ENCODE assay signal across 25 cellular contexts in the genomic region with DNA sequence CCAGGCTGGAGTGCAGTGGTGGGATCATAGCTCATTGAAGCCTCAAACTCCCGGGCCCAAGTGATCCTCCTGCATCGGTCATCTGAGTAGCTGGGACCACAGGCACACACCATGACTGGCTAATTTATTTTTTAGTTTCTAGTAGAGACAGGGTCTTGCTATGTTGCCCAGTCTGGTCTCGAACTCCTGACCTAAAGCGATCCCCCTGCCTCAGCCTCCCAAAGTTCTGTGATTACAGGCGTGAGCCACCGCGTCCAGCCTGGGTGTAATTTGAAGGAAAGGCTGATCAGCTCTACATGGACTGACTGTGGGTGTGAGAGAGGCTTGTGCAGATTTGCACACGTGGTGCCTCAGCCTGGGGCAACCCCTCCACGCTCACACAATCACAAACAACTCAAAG. TPM values are rescaled to one million over a fixed set of nuclear protein-coding genes. Genes with fewer than 3 reads are reported as not detected.
DNase-seq lines count a peak whose midpoint lies in the region; ATAC-seq and TF ChIP-seq lines count a peak whose summit lies in the region.
"Had no signal": no experiment of that assay in that cellular context is flagged by ENCODE, and none has a peak within 500 bp of the region (broad histone marks: within the 10 kb centered on the region; RNA-seq: fewer than 3 reads in every experiment).

No MANE protein-coding gene starts in this region.

- peaks cover 11% of the 10 kb centered on the region for H3K4me1 Mint-ChIP-seq in T-helper 17 cell
- H3K4me1 Mint-ChIP-seq in activated T-helper 17 cell treated with anti-CD3 and anti-CD28 coated beads, Interleukin-2, amount 50 U/mL, for 72 hours = peaks cover 14% of the 10 kb centered on the region
- peaks cover 10 to 15% of the 10 kb centered on the region in 2 donors for H3K4me1 Mint-ChIP-seq in immature natural killer cell
- H3K4me1 Mint-ChIP-seq in activated CD4-positive, alpha-beta memory T cell treated with anti-CD3 and anti-CD28 coated beads, Interleukin-2, amount 10 ng/mL, durations not matched to agents 7 days and 5 days = peaks cover 9% of the 10 kb centered on the region
- H3K4me1 Mint-ChIP-seq in activated CD8-positive, alpha-beta T cell treated with anti-CD3 and anti-CD28 coated beads for 36 hours (ENCODE audit: low read depth) = peaks cover 5% of the 10 kb centered on the region

- no peak for TF ChIP-seq CTCF in HEK293 (tag by site-specific recombination; IDR thresholded peaks at IDR 0.05)
- TF ChIP-seq CTCF in activated CD8-positive, alpha-beta T cell treated with anti-CD3 and anti-CD28 coated beads for 36 hours (IDR thresholded peaks at IDR 0.05) = no peak

- H3K27me3 Mint-ChIP-seq in T-helper 17 cell (no peaks in the 10 kb centered on the region), immature natural killer cell (ENCODE audit: low read depth in 3 of 3) (no peaks in the 10 kb centered on the region)
- no peaks in the 10 kb centered on the region for H3K27me3 Mint-ChIP-seq in activated T-helper 17 cell treated with anti-CD3 and anti-CD28 coated beads, Interleukin-2, amount 50 U/mL, for 72 hours
- no peaks in the 10 kb centered on the region for H3K27me3 Mint-ChIP-seq in activated CD4-positive, alpha-beta memory T cell treated with anti-CD3 and anti-CD28 coated beads, Interleukin-2, amount 10 ng/mL, durations not matched to agents 7 days and 5 days
- no peaks in the 10 kb centered on the region for H3K27me3 Mint-ChIP-seq in activated CD8-positive, alpha-beta T cell treated with anti-CD3 and anti-CD28 coated beads for 36 hours
- H3K27me3 Mint-ChIP-seq: CD4-positive, alpha-beta memory T cell; CD4-positive, CD25-positive, alpha-beta regulatory T cell; CD8-positive, alpha-beta memory T cell had no signal

- H3K36me3 ChIP-seq in HEK293 (ENCODE audit: control insufficient read depth in 2 of 2, insufficient read depth in 1 of 2, low read length in 2 of 2) = peaks cover 12 to 72% of the 10 kb centered on the region in 2 experiments; a peak in 2 of 3 replicates

- no peaks in the 10 kb centered on the region for H3K4me1 ChIP-seq in HEK293 (ENCODE audit: control insufficient read depth, insufficient read depth, low read length)
- H3K4me1 ChIP-seq: BE2C had no signal

- intact Hi-C loops in activated CD8-positive, alpha-beta T cell treated with anti-CD3 and anti-CD28 coated beads for 36 hours (cut with micrococcal nuclease) = no loop called here

- POLR2A ChIA-PET in HEK293 (lab: Yijun Ruan, JAX) = interaction anchor here (0.7 kb wide), 1 partner anchor 10 kb away, joined by 3 read pairs; no protein-coding TSS in a partner anchor
- POLR2A ChIA-PET in activated CD4-positive, alpha-beta memory T cell treated with anti-CD3 and anti-CD28 coated beads, Interleukin-2, amount 10 ng/mL, durations not matched to agents 7 days and 5 days (lab: Charles Lee) = no interaction called here
- POLR2A ChIA-PET in activated CD8-positive, alpha-beta T cell treated with anti-CD3 and anti-CD28 coated beads for 36 hours (lab: Charles Lee) = no interaction called here

- H3K36me3 Mint-ChIP-seq in T-helper 17 cell (ENCODE audit: low read depth) (peaks cover 11% of the 10 kb centered on the region), immature natural killer cell (peaks cover 3 to 25% (median 17%) of the 10 kb centered on the region in 3 donors)
- peaks cover 42% of the 10 kb centered on the region for H3K36me3 Mint-ChIP-seq in activated T-helper 17 cell treated with anti-CD3 and anti-CD28 coated beads, Interleukin-2, amount 50 U/mL, for 72 hours (ENCODE audit: low read depth)
- peaks cover 3% of the 10 kb centered on the region for H3K36me3 Mint-ChIP-seq in activated CD4-positive, alpha-beta memory T cell treated with anti-CD3 and anti-CD28 coated beads, Interleukin-2, amount 10 ng/mL, durations not matched to agents 7 days and 5 days (ENCODE audit: low read depth)
- H3K36me3 Mint-ChIP-seq in activated CD8-positive, alpha-beta T cell treated with anti-CD3 and anti-CD28 coated beads for 36 hours (ENCODE audit: low read depth) = peaks cover 20% of the 10 kb centered on the region

- CTCF ChIA-PET in HEK293 (lab: Yijun Ruan, JAX) = no interaction called here
- CTCF ChIA-PET in activated CD4-positive, alpha-beta memory T cell treated with anti-CD3 and anti-CD28 coated beads, Interleukin-2, amount 10 ng/mL, durations not matched to agents 7 days and 5 days (lab: Charles Lee) = no interaction called here
- CTCF ChIA-PET in activated CD8-positive, alpha-beta T cell treated with anti-CD3 and anti-CD28 coated beads for 36 hours (lab: Charles Lee) = interaction anchor here (2.3 kb wide), 1 partner anchor 37 kb away, joined by 9 read pairs; a partner anchor contains a TSS

- no peak overlapping the region for H3K27ac ChIP-seq in HEK293 (ENCODE audit: extremely low read depth, low read depth, low read length)
- H3K27ac ChIP-seq: BLaER1 had no signal

- H3K4me3 Mint-ChIP-seq in T-helper 17 cell = no peak overlapping the region
- H3K4me3 Mint-ChIP-seq in activated T-helper 17 cell treated with anti-CD3 and anti-CD28 coated beads, Interleukin-2, amount 50 U/mL, for 72 hours = no peak overlapping the region
- no peak overlapping the region for H3K4me3 Mint-ChIP-seq in immature natural killer cell
- no peak overlapping the region for H3K4me3 Mint-ChIP-seq in activated CD4-positive, alpha-beta memory T cell treated with anti-CD3 and anti-CD28 coated beads, Interleukin-2, amount 10 ng/mL, durations not matched to agents 7 days and 5 days
- H3K4me3 Mint-ChIP-seq in activated CD8-positive, alpha-beta T cell treated with anti-CD3 and anti-CD28 coated beads for 36 hours = no peak overlapping the region
- H3K4me3 Mint-ChIP-seq: CD14-positive monocyte; CD8-positive, alpha-beta memory T cell had no signal

- H3K9me3 ChIP-seq in HEK293 (ENCODE audit: control insufficient read depth, insufficient read depth, low read depth, low read length) = no peaks in the 10 kb centered on the region
- H3K9me3 ChIP-seq in T-helper 17 cell (ENCODE audit: control insufficient read depth, low read length, poor library complexity, severe bottlenecking) = no peaks in the 10 kb centered on the region
- H3K9me3 ChIP-seq: BE2C had no signal

- no peak overlapping the region for H3K4me3 ChIP-seq in HEK293 (ENCODE audit: low read depth, low read length)
- H3K4me3 ChIP-seq: BLaER1, GM12878 had no signal

- H3K27ac Mint-ChIP-seq in T-helper 17 cell = peak overlapping the region; percentile 43
- H3K27ac Mint-ChIP-seq in activated T-helper 17 cell treated with anti-CD3 and anti-CD28 coated beads, Interleukin-2, amount 50 U/mL, for 72 hours = peak overlapping the region; percentile 43
- peak overlapping the region in 4 of 6 donors; percentile 20 to 56 (median 44) for H3K27ac Mint-ChIP-seq in immature natural killer cell
- H3K27ac Mint-ChIP-seq in activated CD4-positive, alpha-beta memory T cell treated with anti-CD3 and anti-CD28 coated beads, Interleukin-2, amount 10 ng/mL, durations not matched to agents 7 days and 5 days = no peak overlapping the region
- H3K27ac Mint-ChIP-seq in activated CD8-positive, alpha-beta T cell treated with anti-CD3 and anti-CD28 coated beads for 36 hours = no peak overlapping the region

- no peaks in the 10 kb centered on the region for H3K9me3 Mint-ChIP-seq in activated T-helper 17 cell treated with anti-CD3 and anti-CD28 coated beads, Interleukin-2, amount 50 U/mL, for 72 hours
- H3K9me3 Mint-ChIP-seq in immature natural killer cell = no peaks in the 10 kb centered on the region
- H3K9me3 Mint-ChIP-seq in activated CD4-positive, alpha-beta memory T cell treated with anti-CD3 and anti-CD28 coated beads, Interleukin-2, amount 10 ng/mL, durations not matched to agents 7 days and 5 days = no peaks in the 10 kb centered on the region
- no peaks in the 10 kb centered on the region for H3K9me3 Mint-ChIP-seq in activated CD8-positive, alpha-beta T cell treated with anti-CD3 and anti-CD28 coated beads for 36 hours
- H3K9me3 Mint-ChIP-seq: CD8-positive, alpha-beta memory T cell had no signal

- no peak for DNase-seq in T-helper 17 cell
- DNase-seq in immature natural killer cell = no peak
- DNase-seq in activated CD4-positive, alpha-beta memory T cell treated with anti-CD3 and anti-CD28 coated beads, Interleukin-2, amount 10 ng/mL, durations not matched to agents 7 days and 5 days = no peak
- DNase-seq in activated CD8-positive, alpha-beta T cell treated with anti-CD3 and anti-CD28 coated beads for 36 hours = no peak
- DNase-seq: 8988T; ACHN; BE2C; C1 segment of cervical spinal cord; CD4-positive, alpha-beta memory T cell; CD8-positive, alpha-beta memory T cell; COR-L47; DMS 273 treated with DMSO at 0.1 percent for 48 hours; DMS153; DMS53; DMS79; DND-41; EL; GDM1 had no signal

- ATAC-seq in T-helper 17 cell (no peak), HG02588 (IDR thresholded peaks at IDR 0.05; ENCODE audit: unreplicated experiment) (no peak)
- ATAC-seq in activated T-helper 17 cell treated with anti-CD3 and anti-CD28 coated beads, Interleukin-2, amount 50 U/mL, for 72 hours (replicated peaks) = no peak
- ATAC-seq in activated CD8-positive, alpha-beta T cell treated with anti-CD3 and anti-CD28 coated beads for 36 hours = no peak
- ATAC-seq: GM12878 had no signal

TF ChIP-seq in HEK293, 187 proteins besides CTCF, POLR2A, EP300 and RAD21 (continues in another document):
- TF ChIP-seq ZNF777 (tag by site-specific recombination; IDR thresholded peaks at IDR 0.05; ENCODE audit: borderline replicate concordance) = no peak

RNA-seq across cellular contexts. Expression of a gene that starts 31.1 kb away (rescaled TPM):
- 10 to 100 TPM; 14.9 to 30.8 TPM for total RNA-seq in T-helper 17 cell
- 1 to 10 TPM; 3.9 to 8.4 TPM for total RNA-seq in activated T-helper 17 cell treated with anti-CD3 and anti-CD28 coated beads, Interleukin-2, amount 50 U/mL, for 72 hours
- polyA plus RNA-seq in immature natural killer cell = 1 to 10 TPM in 1 of 3 donors, under 1 TPM in 2; 0.52 to 2.1 (median 0.53) TPM
- 1 to 10 TPM; 6.5 to 6.7 TPM for total RNA-seq in activated CD4-positive, alpha-beta memory T cell treated with anti-CD3 and anti-CD28 coated beads, Interleukin-2, amount 10 ng/mL, durations not matched to agents 7 days and 5 days
- 10 to 100 TPM; 11.8 to 14.5 TPM for total RNA-seq in activated CD8-positive, alpha-beta T cell treated with anti-CD3 and anti-CD28 coated beads for 36 hours
- polyA plus RNA-seq: CD14-positive monocyte had no signal

RNA-seq across cellular contexts. Expression of a gene that starts 38.5 kb away (rescaled TPM):
- 1 to 10 TPM; 1.5 to 1.9 TPM for total RNA-seq in T-helper 17 cell
- 10 to 100 TPM; 62.6 to 73.7 TPM for total RNA-seq in activated T-helper 17 cell treated with anti-CD3 and anti-CD28 coated beads, Interleukin-2, amount 50 U/mL, for 72 hours
- 10 to 100 TPM in 1 of 3 donors, 1 to 10 TPM in 2; 7.0 to 11.8 (median 9.7) TPM for polyA plus RNA-seq in immature natural killer cell
- 10 to 100 TPM; 93.5 to 94.8 TPM for total RNA-seq in activated CD4-positive, alpha-beta memory T cell treated with anti-CD3 and anti-CD28 coated beads, Interleukin-2, amount 10 ng/mL, durations not matched to agents 7 days and 5 days
- 10 to 100 TPM; 53.5 to 55.3 TPM for total RNA-seq in activated CD8-positive, alpha-beta T cell treated with anti-CD3 and anti-CD28 coated beads for 36 hours

RNA-seq across cellular contexts. Expression of a gene that starts 57.3 kb away (rescaled TPM):
- total RNA-seq in T-helper 17 cell = 10 to 100 TPM; 35.2 to 38.5 TPM
- 10 to 100 TPM; 43.1 to 69.5 TPM for total RNA-seq in activated T-helper 17 cell treated with anti-CD3 and anti-CD28 coated beads, Interleukin-2, amount 50 U/mL, for 72 hours
- 1 to 10 TPM in 2 of 3 donors, under 1 TPM in 1; 0.64 to 1.7 (median 1.4) TPM for polyA plus RNA-seq in immature natural killer cell
- 10 to 100 TPM; 48.1 to 49.8 TPM for total RNA-seq in activated CD4-positive, alpha-beta memory T cell treated with anti-CD3 and anti-CD28 coated beads, Interleukin-2, amount 10 ng/mL, durations not matched to agents 7 days and 5 days
- 10 to 100 TPM; 61.0 to 61.5 TPM for total RNA-seq in activated CD8-positive, alpha-beta T cell treated with anti-CD3 and anti-CD28 coated beads for 36 hours

Comparison
In these comparisons a context has a peak if more than half of its experiments do, and no peak if none do; other contexts are left out.
1. H3K27ac Mint-ChIP-seq: peak in T-helper 17 cell (single experiment), activated T-helper 17 cell treated with anti-CD3 and anti-CD28 coated beads, Interleukin-2, amount 50 U/mL, for 72 hours (single experiment) and immature natural killer cell (4 of 6); none in activated CD4-positive, alpha-beta memory T cell treated with anti-CD3 and anti-CD28 coated beads, Interleukin-2, amount 10 ng/mL, durations not matched to agents 7 days and 5 days (single experiment) and activated CD8-positive, alpha-beta T cell treated with anti-CD3 and anti-CD28 coated beads for 36 hours (single experiment).
2. RNA of a gene that starts 38.5 kb away (total RNA-seq): 93.5 to 94.8 TPM in activated CD4-positive, alpha-beta memory T cell treated with anti-CD3 and anti-CD28 coated beads, Interleukin-2, amount 10 ng/mL, durations not matched to agents 7 days and 5 days, 62.6 to 73.7 TPM in activated T-helper 17 cell treated with anti-CD3 and anti-CD28 coated beads, Interleukin-2, amount 50 U/mL, for 72 hours and 53.5 to 55.3 TPM in activated CD8-positive, alpha-beta T cell treated with anti-CD3 and anti-CD28 coated beads for 36 hours; 1.5 to 1.9 TPM in T-helper 17 cell; every median in the first group is over 10 times any median in the second.